9 cellular contexts compared by ENCODE assay signal in the genomic region with DNA sequence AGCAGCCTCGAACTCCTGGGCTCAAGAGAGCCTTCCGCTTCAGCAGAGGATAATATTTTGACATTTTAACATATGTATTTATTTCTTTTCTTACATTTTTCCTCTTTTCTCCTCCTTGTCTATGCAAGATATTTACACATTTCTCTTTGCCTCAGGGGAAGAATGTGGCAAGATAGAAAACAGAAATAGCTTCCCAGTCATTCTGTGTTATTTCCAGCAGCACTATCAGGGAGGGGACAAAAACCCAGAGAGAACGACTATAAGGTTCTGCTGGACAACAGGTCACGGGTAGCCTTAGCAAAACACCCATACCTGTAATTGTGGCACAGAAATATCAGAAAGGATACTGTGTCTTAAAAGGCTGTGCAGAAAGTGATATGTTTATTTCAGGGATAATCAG. TPM values are rescaled to one million over a fixed set of nuclear protein-coding genes. Genes with fewer than 3 reads are reported as not detected.
"Had no signal": no experiment of that assay in that cellular context is flagged by ENCODE, and none has a peak within 500 bp of the region (broad histone marks: within the 10 kb centered on the region; RNA-seq: fewer than 3 reads in every experiment).

No MANE protein-coding gene starts in this region.

- H3K4me3 ChIP-seq: GM23248, HAP-1 had no signal

- H3K4me1 ChIP-seq: HAP-1 had no signal

- H3K9ac ChIP-seq: GM23248 had no signal

- H3K36me3 ChIP-seq: HAP-1 had no signal

- H3K27ac ChIP-seq: GM23248, HL-60 had no signal

- ATAC-seq: HCT116, HepG2 had no signal

- H3K9me3 ChIP-seq: HAP-1 had no signal

- H3K9me3 Mint-ChIP-seq: HFFc6 had no signal

- H3K4me3 Mint-ChIP-seq: HFFc6 had no signal

- H3K27ac Mint-ChIP-seq: HFFc6, IgD-negative memory B cell had no signal

- DNase-seq: GM23248, GOT3, H7, HFFc6 had no signal

RNA-seq across cellular contexts. Expression of gene CD1D, which starts 7.9 kb away (rescaled TPM):
- total RNA-seq: GM23248, HepG2, HFFc6 had no signal
- polyA plus RNA-seq: GM23248, HepG2 had no signal
